In genomic region chr2:142678164-142678563, GRCh38 we compare ENCODE assay signal across 28 cellular contexts.
"Had no signal": no experiment of that assay in that cellular context is flagged by ENCODE, and none has a peak within 500 bp of the region (broad histone marks: within the 10 kb centered on the region; RNA-seq: fewer than 3 reads in every experiment).

No MANE protein-coding gene starts in this region.

- H3K27ac ChIP-seq: neural progenitor cell, ovary, parathyroid adenoma, psoas muscle, skin epidermis, spleen, stomach, thoracic aorta, thyroid gland, tibial nerve, upper lobe of left lung, uterus had no signal

- H3K27ac Mint-ChIP-seq: naive thymus-derived CD4-positive, alpha-beta T cell; natural killer cell; nephron; neural progenitor cell; progenitor cell of endocrine pancreas; stimulated activated effector memory CD8-positive, alpha-beta T cell treated with anti-CD3 and anti-CD28 coated beads, Interleukin-12 subunit alpha, Interleukin-12 subunit beta, amount 100 ng/mL, for 72 hours; stimulated activated naive CD8-positive, alpha-beta T cell treated with anti-CD3 and anti-CD28 coated beads, Interleukin-15, Interleukin-2, amounts not matched to agents 100 ng/mL and 50 ng/mL, for 24 hours had no signal

- ATAC-seq: naive thymus-derived CD4-positive, alpha-beta T cell; natural killer cell; psoas muscle; right cardiac atrium; sciatic nerve; stimulated activated effector memory CD8-positive, alpha-beta T cell treated with anti-CD3 and anti-CD28 coated beads, Interleukin-12 subunit alpha, Interleukin-12 subunit beta, amount 100 ng/mL, for 72 hours; stimulated activated naive B cell treated with anti-CD40 and anti-IgM and Interleukin-4, amounts not matched to agents 10 μg/mL and 1 μg/mL and 100 μg/mL, for 72 hours had no signal

- H3K4me2 ChIP-seq: neural progenitor cell, smooth muscle cell had no signal

- H3K4me3 ChIP-seq: neural progenitor cell, ovary, psoas muscle, skin epidermis, smooth muscle cell, spleen, stomach, thoracic aorta, thyroid gland, tibial nerve, upper lobe of left lung, uterus had no signal

- H3K36me3 Mint-ChIP-seq: naive thymus-derived CD4-positive, alpha-beta T cell; natural killer cell; neural progenitor cell; stimulated activated effector memory CD8-positive, alpha-beta T cell treated with anti-CD3 and anti-CD28 coated beads, Interleukin-12 subunit alpha, Interleukin-12 subunit beta, amount 100 ng/mL, for 72 hours; stimulated activated naive B cell treated with anti-CD40 and anti-IgM and Interleukin-4, amounts not matched to agents 10 μg/mL and 1 μg/mL and 100 μg/mL, for 72 hours had no signal

- H3K36me3 ChIP-seq: neural progenitor cell, ovary, spleen, stomach, thoracic aorta, thyroid gland, tibial nerve, upper lobe of left lung, uterus had no signal

- DNase-seq: naive thymus-derived CD4-positive, alpha-beta T cell; natural killer cell; occipital lobe; ovary; psoas muscle; spleen; stimulated activated CD4-positive, alpha-beta T cell treated with anti-CD3 and anti-CD28 coated beads, Interleukin-12 subunit alpha, Interleukin-12 subunit beta, amount 100 ng/mL, for 4 hours; stimulated activated CD4-positive, alpha-beta T cell treated with anti-CD3 and anti-CD28 coated beads, Interleukin-1b, Interleukin-23, amount 100 ng/mL, for 48 hours; stimulated activated CD4-positive, alpha-beta T cell treated with anti-CD3 and anti-CD28 coated beads, Interleukin-4, amount 100 ng/mL, for 24 hours; stimulated activated naive B cell treated with anti-CD40 and anti-IgM and Interleukin-4, amounts not matched to agents 10 μg/mL and 1 μg/mL and 100 μg/mL, for 72 hours; stimulated activated naive CD4-positive, alpha-beta T cell treated with Interleukin-2 at 50 U/mL for 16 hours; stomach; thyroid gland; trophoblast cell; uterus had no signal

- H3K9ac ChIP-seq: neural progenitor cell, parathyroid adenoma had no signal

- H3K4me3 Mint-ChIP-seq: naive thymus-derived CD4-positive, alpha-beta T cell; natural killer cell; nephron; neural progenitor cell; stimulated activated effector memory CD8-positive, alpha-beta T cell treated with anti-CD3 and anti-CD28 coated beads, Interleukin-12 subunit alpha, Interleukin-12 subunit beta, amount 100 ng/mL, for 72 hours; stimulated activated naive B cell treated with anti-CD40 and anti-IgM and Interleukin-4, amounts not matched to agents 10 μg/mL and 1 μg/mL and 100 μg/mL, for 72 hours; stimulated activated naive CD8-positive, alpha-beta T cell treated with anti-CD3 and anti-CD28 coated beads, Interleukin-15, Interleukin-2, amounts not matched to agents 100 ng/mL and 50 ng/mL, for 24 hours had no signal

- H3K9me3 Mint-ChIP-seq: natural killer cell; nephron; neural progenitor cell; stimulated activated naive B cell treated with anti-CD40 and anti-IgM and Interleukin-4, amounts not matched to agents 10 μg/mL and 1 μg/mL and 100 μg/mL, for 72 hours; stimulated activated naive CD8-positive, alpha-beta T cell treated with anti-CD3 and anti-CD28 coated beads, Interleukin-15, Interleukin-2, amounts not matched to agents 100 ng/mL and 50 ng/mL, for 24 hours had no signal

- H3K9me3 ChIP-seq: ovary, psoas muscle, spleen, stomach, thoracic aorta, thyroid gland, tibial nerve, upper lobe of left lung, uterus had no signal

- H2AFZ ChIP-seq: neural progenitor cell, parathyroid adenoma had no signal

- H3K79me2 ChIP-seq: parathyroid adenoma had no signal

- H3K4me1 Mint-ChIP-seq: naive thymus-derived CD4-positive, alpha-beta T cell; natural killer cell; nephron; stimulated activated effector memory CD8-positive, alpha-beta T cell treated with anti-CD3 and anti-CD28 coated beads, Interleukin-12 subunit alpha, Interleukin-12 subunit beta, amount 100 ng/mL, for 72 hours; stimulated activated naive B cell treated with anti-CD40 and anti-IgM and Interleukin-4, amounts not matched to agents 10 μg/mL and 1 μg/mL and 100 μg/mL, for 72 hours had no signal

- H3K27me3 Mint-ChIP-seq: naive thymus-derived CD4-positive, alpha-beta T cell; progenitor cell of endocrine pancreas; stimulated activated naive B cell treated with anti-CD40 and anti-IgM and Interleukin-4, amounts not matched to agents 10 μg/mL and 1 μg/mL and 100 μg/mL, for 72 hours; stimulated activated naive CD8-positive, alpha-beta T cell treated with anti-CD3 and anti-CD28 coated beads, Interleukin-15, Interleukin-2, amounts not matched to agents 100 ng/mL and 50 ng/mL, for 24 hours had no signal

- H3K4me1 ChIP-seq: parathyroid adenoma, psoas muscle, spleen, stomach, thyroid gland, tibial nerve, upper lobe of left lung, uterus had no signal

- H3K27me3 ChIP-seq: neural progenitor cell, ovary, spleen, stomach, thyroid gland, tibial nerve, upper lobe of left lung, uterus had no signal
